ENCODE assay signal across 20 cellular contexts in the genomic region with DNA sequence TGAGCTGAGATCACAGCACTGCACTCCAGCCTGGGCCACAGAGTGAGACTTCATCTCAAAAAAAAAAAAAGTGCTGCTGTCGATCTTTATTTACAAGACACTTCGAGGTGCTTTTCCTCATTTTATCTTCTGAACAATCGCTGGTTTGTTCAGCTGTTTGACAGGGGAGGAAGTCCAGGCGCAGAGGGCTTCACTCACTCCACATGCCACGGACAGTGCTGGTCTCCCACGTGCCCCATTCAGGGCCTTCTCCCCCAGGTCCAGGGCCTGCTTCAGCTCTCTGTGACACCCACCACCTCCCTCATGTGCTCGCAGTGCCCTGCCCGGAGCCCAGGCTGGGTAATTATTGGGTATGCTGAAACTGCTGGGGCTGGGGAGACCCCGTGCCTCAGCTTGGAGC.
"Had no signal": no experiment of that assay in that cellular context is flagged by ENCODE, and none has a peak within 500 bp of the region (broad histone marks: within the 10 kb centered on the region; RNA-seq: fewer than 3 reads in every experiment).

No MANE protein-coding gene starts in this region.

- H3K9me3 ChIP-seq: breast epithelium, esophagus muscularis mucosa, gastroesophageal sphincter, heart left ventricle, mucosa of descending colon, thoracic aorta, upper lobe of left lung had no signal

- H3K4me3 ChIP-seq: breast epithelium, esophagus muscularis mucosa, gastroesophageal sphincter, heart left ventricle, mucosa of descending colon, thoracic aorta, upper lobe of left lung had no signal

- H3K9ac ChIP-seq: parathyroid adenoma had no signal

- H2AFZ ChIP-seq: parathyroid adenoma had no signal

- H3K4me1 Mint-ChIP-seq: stimulated activated effector memory CD8-positive, alpha-beta T cell treated with anti-CD3 and anti-CD28 coated beads, Interleukin-12 subunit alpha, Interleukin-12 subunit beta, amount 100 ng/mL, for 72 hours had no signal

- H3K79me2 ChIP-seq: parathyroid adenoma had no signal

- H3K36me3 ChIP-seq: breast epithelium, esophagus muscularis mucosa, gastroesophageal sphincter, heart left ventricle, thoracic aorta, upper lobe of left lung had no signal

- H3K27ac Mint-ChIP-seq: activated CD8-positive, alpha-beta T cell treated with anti-CD3 and anti-CD28 coated beads for 36 hours; activated naive CD4-positive, alpha-beta T cell treated with anti-CD3 and anti-CD28 coated beads, Interleukin-2, amount 10 ng/mL, durations not matched to agents 7 days and 5 days; activated T-cell treated with anti-CD3 and anti-CD28 coated beads, Interleukin-2, amount 50 U/mL, for 24 hours; activated T-helper 2 cell treated with anti-CD3 and anti-CD28 coated beads, Interferon-gamma antibody, Interleukin-2, Interleukin-4, amounts not matched to agents 10 μg/mL and 5 μg/mL and 100 μg/mL, durations not matched to agents 14 hours and 24 hours and 36 hours; stimulated activated effector memory CD8-positive, alpha-beta T cell treated with anti-CD3 and anti-CD28 coated beads, Interleukin-12 subunit alpha, Interleukin-12 subunit beta, amount 100 ng/mL, for 72 hours had no signal

- H3K27me3 Mint-ChIP-seq: activated CD8-positive, alpha-beta T cell treated with anti-CD3 and anti-CD28 coated beads for 36 hours; activated naive CD4-positive, alpha-beta T cell treated with anti-CD3 and anti-CD28 coated beads, Interleukin-2, amount 10 ng/mL, durations not matched to agents 7 days and 5 days; activated T-cell treated with anti-CD3 and anti-CD28 coated beads, Interleukin-2, amount 50 U/mL, for 24 hours; naive thymus-derived CD4-positive, alpha-beta T cell had no signal

- H3K27ac ChIP-seq: breast epithelium, esophagus muscularis mucosa, gastroesophageal sphincter, heart left ventricle, parathyroid adenoma, thoracic aorta, upper lobe of left lung had no signal

- H3K27me3 ChIP-seq: breast epithelium, esophagus muscularis mucosa, gastroesophageal sphincter, heart left ventricle, upper lobe of left lung had no signal

- H3K36me3 Mint-ChIP-seq: activated naive CD4-positive, alpha-beta T cell treated with anti-CD3 and anti-CD28 coated beads, Interleukin-2, amount 10 ng/mL, durations not matched to agents 7 days and 5 days; stimulated activated effector memory CD8-positive, alpha-beta T cell treated with anti-CD3 and anti-CD28 coated beads, Interleukin-12 subunit alpha, Interleukin-12 subunit beta, amount 100 ng/mL, for 72 hours had no signal

- DNase-seq: activated CD4-positive, alpha-beta T cell treated with anti-CD3 and anti-CD28 coated beads for 48 hours; activated CD4-positive, CD25-positive, alpha-beta regulatory T cell; activated CD8-positive, alpha-beta T cell treated with anti-CD3 and anti-CD28 coated beads for 36 hours; activated naive CD4-positive, alpha-beta T cell treated with anti-CD3 and anti-CD28 coated beads, Interleukin-2, amount 10 ng/mL, durations not matched to agents 7 days and 5 days; activated T-cell treated with anti-CD3 and anti-CD28 coated beads, Interleukin-2, amount 50 U/mL, for 24 hours; cortex of kidney; heart left ventricle; left ventricle myocardium superior; mucosa of descending colon; naive thymus-derived CD4-positive, alpha-beta T cell; stimulated activated CD4-positive, alpha-beta T cell treated with anti-CD3 and anti-CD28 coated beads, Interleukin-4, amount 100 ng/mL, for 24 hours; T-helper 9 cell; upper lobe of left lung had no signal

- H3K4me3 Mint-ChIP-seq: activated CD8-positive, alpha-beta T cell treated with anti-CD3 and anti-CD28 coated beads for 36 hours; activated naive CD4-positive, alpha-beta T cell treated with anti-CD3 and anti-CD28 coated beads, Interleukin-2, amount 10 ng/mL, durations not matched to agents 7 days and 5 days; activated T-cell treated with anti-CD3 and anti-CD28 coated beads, Interleukin-2, amount 50 U/mL, for 24 hours; stimulated activated effector memory CD8-positive, alpha-beta T cell treated with anti-CD3 and anti-CD28 coated beads, Interleukin-12 subunit alpha, Interleukin-12 subunit beta, amount 100 ng/mL, for 72 hours had no signal

- H3K9me3 Mint-ChIP-seq: activated CD8-positive, alpha-beta T cell treated with anti-CD3 and anti-CD28 coated beads for 36 hours; activated naive CD4-positive, alpha-beta T cell treated with anti-CD3 and anti-CD28 coated beads, Interleukin-2, amount 10 ng/mL, durations not matched to agents 7 days and 5 days; activated T-cell treated with anti-CD3 and anti-CD28 coated beads, Interleukin-2, amount 50 U/mL, for 24 hours; activated T-helper 2 cell treated with anti-CD3 and anti-CD28 coated beads, Interferon-gamma antibody, Interleukin-2, Interleukin-4, amounts not matched to agents 10 μg/mL and 5 μg/mL and 100 μg/mL, durations not matched to agents 14 hours and 24 hours and 36 hours; naive thymus-derived CD4-positive, alpha-beta T cell; stimulated activated effector memory CD8-positive, alpha-beta T cell treated with anti-CD3 and anti-CD28 coated beads, Interleukin-12 subunit alpha, Interleukin-12 subunit beta, amount 100 ng/mL, for 72 hours had no signal
